8 cellular contexts compared by ENCODE assay signal in genomic region chr15:89999676-90000174, GRCh38. TPM values are rescaled to one million over a fixed set of nuclear protein-coding genes. Genes with fewer than 3 reads are reported as not detected.
DNase-seq lines count a peak whose midpoint lies in the region; ATAC-seq and TF ChIP-seq lines count a peak whose summit lies in the region.

No MANE protein-coding gene starts in this region.

- H3K9me3 ChIP-seq in psoas muscle = no peaks in the 10 kb centered on the region

- H3K36me3 ChIP-seq in psoas muscle (ENCODE audit: insufficient read depth in 1 of 2, low read depth in 1 of 2) = no peaks in the 10 kb centered on the region

- 31 to 54% (median 40%) methylated on average over 13 of the region's 13 CpGs for WGBS in psoas muscle, 3 donors

- DNase-seq in EH (ENCODE audit: low read depth) (peak; percentile 59), head of caudate nucleus (peak in 24 of 42 donors; percentile 21 to 79 (median 46)), psoas muscle (peak in 1 of 2 donors; percentile 35), NCI-H1436 (lab: John Stamatoyannopoulos, UW) (no peak)
- no peak for DNase-seq in activated effector memory CD4-positive, alpha-beta T cell treated with Interleukin-2 at 50 U/mL for 16 hours
- no peak for DNase-seq in activated CD8-positive, alpha-beta memory T cell treated with anti-CD3 and anti-CD28 coated beads, Interleukin-2, amount 50 U/mL, for 4 hours

- H3K27ac ChIP-seq in VCaP (peak overlapping the region; percentile 97), psoas muscle (peak overlapping the region; percentile 66)

- peaks cover 28% of the 10 kb centered on the region for H3K4me1 ChIP-seq in psoas muscle

- no peak for ATAC-seq in psoas muscle
- ATAC-seq in GM18519 (IDR thresholded peaks at IDR 0.05; ENCODE audit: low FRiP score, unreplicated experiment) = no peak

- peak overlapping the region; percentile 70 for H3K4me3 ChIP-seq in psoas muscle

- no peaks in the 10 kb centered on the region for H3K27me3 ChIP-seq in psoas muscle (ENCODE audit: insufficient read depth in 3 of 3, low read length in 2 of 3)

- TF ChIP-seq CTCF in VCaP (conservative IDR thresholded peaks at IDR 0.05) (no peak), psoas muscle (IDR thresholded peaks at IDR 0.05) (no peak)

- intact Hi-C loops in head of caudate nucleus (cut with DNase I) (loop anchor here (10.0 kb wide), 2 partner anchors 65 to 105 kb away; partner anchors contain the start of gene AP3S2), psoas muscle (cut with DNase I) (loop anchor here in 1 of 2 donors (5.0 kb wide), 1 partner anchor 87 kb away; the partner anchor contains the start of gene ARPIN)

RNA-seq across cellular contexts. Expression of gene ZNF710, which starts 1.4 kb away (rescaled TPM):
- 1 to 10 TPM; 3.1 to 8.1 (median 5.6) TPM for total RNA-seq in psoas muscle
- 1 to 10 TPM; 1.3 to 4.5 (median 1.9) TPM for polyA plus RNA-seq in psoas muscle

Comparison
In these comparisons a context has a peak if more than half of its experiments do, and no peak if none do; other contexts are left out.
1. DNase-seq: peak in EH (single experiment) and head of caudate nucleus (24 of 42); none in activated effector memory CD4-positive, alpha-beta T cell treated with Interleukin-2 at 50 U/mL for 16 hours (single experiment), activated CD8-positive, alpha-beta memory T cell treated with anti-CD3 and anti-CD28 coated beads, Interleukin-2, amount 50 U/mL, for 4 hours (single experiment) and NCI-H1436 (single experiment).